In the genomic region with DNA sequence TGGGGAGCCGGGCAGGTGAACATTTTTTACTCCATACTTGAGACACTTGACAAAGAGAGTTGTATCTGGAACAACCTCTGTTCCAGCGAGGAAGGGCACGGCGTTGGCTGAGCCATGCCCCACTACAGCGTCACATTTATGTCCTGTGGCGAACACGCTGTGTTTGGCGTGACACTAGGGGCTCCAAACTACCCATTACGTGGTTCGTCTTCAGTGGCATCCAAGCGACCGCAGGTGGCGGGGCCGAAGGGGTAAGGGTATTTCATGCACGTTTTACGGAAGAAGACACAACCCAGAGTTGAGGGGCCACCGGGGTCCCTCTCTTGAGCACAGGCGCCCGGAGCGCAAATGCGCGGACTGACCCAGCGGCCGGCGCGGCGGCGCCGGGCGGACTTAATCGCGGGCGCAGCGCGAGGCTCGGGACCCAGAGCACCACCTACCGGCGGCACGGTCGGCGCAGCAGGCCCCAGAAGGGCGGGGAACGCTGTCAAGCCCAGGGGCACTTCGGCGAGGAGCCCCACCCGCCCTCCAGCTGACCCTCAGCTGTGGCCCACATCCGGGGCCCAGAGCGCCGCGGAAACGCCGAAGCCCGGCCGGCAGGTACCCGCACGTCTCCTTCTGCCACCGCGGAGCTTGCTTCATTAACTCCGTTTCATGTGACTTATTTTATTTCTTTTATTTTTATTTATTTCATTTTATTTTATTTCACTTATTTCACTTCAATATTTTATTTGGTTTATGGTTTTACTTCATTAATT, we compare ENCODE assay signal across 8 cellular contexts. TPM values are rescaled to one million over a fixed set of nuclear protein-coding genes. Genes with fewer than 3 reads are reported as not detected.
DNase-seq lines count a peak whose midpoint lies in the region; ATAC-seq and TF ChIP-seq lines count a peak whose summit lies in the region.

No MANE protein-coding gene starts in this region.

- no peak overlapping the region for H4K8ac ChIP-seq in mesendoderm (ENCODE audit: low read depth, low read length)

- no peaks in the 10 kb centered on the region for H3K9me3 Mint-ChIP-seq in activated CD4-positive, alpha-beta memory T cell treated with anti-CD3 and anti-CD28 coated beads for 36 hours
- no peaks in the 10 kb centered on the region for H3K9me3 Mint-ChIP-seq in effector memory CD8-positive, alpha-beta T cell

- peak overlapping the region; percentile 12 for H3K18ac ChIP-seq in mesendoderm (ENCODE audit: low read length)

- H2BK5ac ChIP-seq in mesendoderm (ENCODE audit: low read length) = peak overlapping the region; percentile 99

- peak overlapping the region; percentile 61 for H3K27ac ChIP-seq in mesendoderm (ENCODE audit: low read depth, low read length)

- peak; percentile 88 for ATAC-seq in HG03378 (IDR thresholded peaks at IDR 0.05; ENCODE audit: unreplicated experiment)
- ATAC-seq in effector memory CD8-positive, alpha-beta T cell (replicated peaks) = peak; percentile 88

- H3K79me2 ChIP-seq in mesendoderm (ENCODE audit: control insufficient read depth, insufficient read depth, low read length) = no peaks in the 10 kb centered on the region

- H3K27ac Mint-ChIP-seq in activated CD4-positive, alpha-beta memory T cell treated with anti-CD3 and anti-CD28 coated beads for 36 hours = no peak overlapping the region
- H3K27ac Mint-ChIP-seq in effector memory CD8-positive, alpha-beta T cell = peak overlapping the region in 1 of 2 donors; percentile 84

- peak overlapping the region; percentile 100 for H3K4me2 ChIP-seq in mesendoderm (ENCODE audit: low read length)

- H3K56ac ChIP-seq in mesendoderm (ENCODE audit: low read length) = peak overlapping the region; percentile 99

- peak overlapping the region; percentile 82 for H2AK5ac ChIP-seq in mesendoderm (ENCODE audit: low read length)

- DNase-seq in BJ (ENCODE audit: low read depth) (peak; percentile 8), NCI-H69 (lab: John Stamatoyannopoulos, UW) (peak; percentile 86), mesendoderm (peak; percentile 96)
- DNase-seq in activated CD4-positive, alpha-beta memory T cell treated with anti-CD3 and anti-CD28 coated beads for 36 hours = peak; percentile 80
- peak; percentile 35 to 54 (median 42) for DNase-seq in effector memory CD8-positive, alpha-beta T cell
- DNase-seq in stimulated activated CD8-positive, alpha-beta memory T cell treated with anti-CD3 and anti-CD28 coated beads, Interleukin-12 subunit alpha, Interleukin-12 subunit beta, amount 100 ng/mL, for 4 hours (ENCODE audit: low read depth) = peak; percentile 45

- peak; percentile 29 for TF ChIP-seq POLR2A in GM19193 (IDR thresholded peaks at IDR 0.05; ENCODE audit: extremely low read depth, insufficient read depth, insufficient read length)

- H4K5ac ChIP-seq in mesendoderm (ENCODE audit: low read length) = peak overlapping the region; percentile 81

- peak overlapping the region; percentile 84 for H3K4ac ChIP-seq in mesendoderm (ENCODE audit: low read depth, low read length)

- no peak overlapping the region for H2BK15ac ChIP-seq in mesendoderm (replicated peaks; ENCODE audit: low read depth)

- TF ChIP-seq CTCF in BJ (IDR thresholded peaks at IDR 0.05; ENCODE audit: insufficient read depth, low read depth, low read length) = peak; percentile 78

- H3K4me3 ChIP-seq in BJ (ENCODE audit: low read depth, low read length) (peak overlapping the region; percentile 42), mesendoderm (ENCODE audit: low read length) (peak overlapping the region; percentile 38)

- peak overlapping the region; percentile 92 for H3K9ac ChIP-seq in mesendoderm (ENCODE audit: low read length)

- peak overlapping the region; percentile 46 for H2BK120ac ChIP-seq in mesendoderm (ENCODE audit: low read depth, low read length)

- peak overlapping the region; percentile 94 for H3K23ac ChIP-seq in mesendoderm (ENCODE audit: low read length)

- POLR2A ChIA-PET in BJ (lab: Charles Lee) = interaction anchor here (0.9 kb wide), 1 partner anchor 156 kb away, joined by 3 read pairs; no protein-coding TSS in a partner anchor
- POLR2A ChIA-PET in activated CD4-positive, alpha-beta memory T cell treated with anti-CD3 and anti-CD28 coated beads for 36 hours (lab: Charles Lee) = no interaction called here

- H3K36me3 ChIP-seq in BJ (ENCODE audit: control insufficient read depth, insufficient read depth, low read length) (no peaks in the 10 kb centered on the region), mesendoderm (ENCODE audit: control insufficient read depth, insufficient read depth, low read length) (no peaks in the 10 kb centered on the region)

- no peaks in the 10 kb centered on the region for H3K27me3 ChIP-seq in BJ (ENCODE audit: control insufficient read depth, insufficient read depth, low read length)
- H3K27me3 ChIP-seq in mesendoderm (ENCODE audit: insufficient read depth, low read length, poor library complexity) = no peaks in the 10 kb centered on the region

- H3K4me3 Mint-ChIP-seq in activated CD4-positive, alpha-beta memory T cell treated with anti-CD3 and anti-CD28 coated beads for 36 hours = peak overlapping the region; percentile 83
- peak overlapping the region; percentile 91 to 92 for H3K4me3 Mint-ChIP-seq in effector memory CD8-positive, alpha-beta T cell

- no peaks in the 10 kb centered on the region for H3K36me3 Mint-ChIP-seq in activated CD4-positive, alpha-beta memory T cell treated with anti-CD3 and anti-CD28 coated beads for 36 hours
- H3K36me3 Mint-ChIP-seq in effector memory CD8-positive, alpha-beta T cell (ENCODE audit: insufficient read depth) = peaks cover 7% of the 10 kb centered on the region

- intact Hi-C loops in activated CD4-positive, alpha-beta memory T cell treated with anti-CD3 and anti-CD28 coated beads for 36 hours (cut with micrococcal nuclease) = loop anchor here (1.0 to 5.0 kb wide), 5 partner anchors 36 to 271 kb away; a partner anchor contains a TSS

- peaks cover 10% of the 10 kb centered on the region for H3K4me1 Mint-ChIP-seq in activated CD4-positive, alpha-beta memory T cell treated with anti-CD3 and anti-CD28 coated beads for 36 hours (ENCODE audit: low read depth)
- H3K4me1 Mint-ChIP-seq in effector memory CD8-positive, alpha-beta T cell (ENCODE audit: low read depth in 2 of 2) = peaks cover 4% of the 10 kb centered on the region in 2 donors

- H3K79me1 ChIP-seq in mesendoderm (ENCODE audit: low read length) = no peaks in the 10 kb centered on the region

- H3K27me3 Mint-ChIP-seq in activated CD4-positive, alpha-beta memory T cell treated with anti-CD3 and anti-CD28 coated beads for 36 hours = peaks cover 13% of the 10 kb centered on the region
- peaks cover 0 to 12% of the 10 kb centered on the region in 2 donors for H3K27me3 Mint-ChIP-seq in effector memory CD8-positive, alpha-beta T cell

- peaks cover 8% of the 10 kb centered on the region for H3K4me1 ChIP-seq in mesendoderm (ENCODE audit: control insufficient read depth, low read depth, low read length)

- WGBS in mesendoderm (ENCODE audit: extremely low coverage, insufficient coverage, low lambda C conversion rate) = 80% methylated on average over 1 of the region's 59 CpGs

- CTCF ChIA-PET in BJ (lab: Yijun Ruan, JAX) = interaction anchor here (0.6 to 2.3 kb wide), 16 partner anchors 9 to 626 kb away, joined by 3 to 11 read pairs (median 3); no protein-coding TSS in a partner anchor
- CTCF ChIA-PET in activated CD4-positive, alpha-beta memory T cell treated with anti-CD3 and anti-CD28 coated beads for 36 hours (lab: Charles Lee) = interaction anchor here (0.5 to 2.0 kb wide), 10 partner anchors 8 to 1006 kb away, joined by 3 to 9 read pairs (median 6); no protein-coding TSS in a partner anchor

RNA-seq across cellular contexts. Expression of a gene that starts 36.4 kb away (rescaled TPM):
- not detected in 2 replicates for polyA plus RNA-seq in BJ (2011; rRNA removed)
- polyA minus RNA-seq in BJ (2011; rRNA and poly(A)+ RNA removed) = not detected in 2 replicates
- under 1 TPM; 0.02 TPM for total RNA-seq in activated CD4-positive, alpha-beta memory T cell treated with anti-CD3 and anti-CD28 coated beads for 36 hours
- 53.0 TPM for polyA plus RNA-seq in mesendoderm (2013, experiment 1 of 2)
- polyA plus RNA-seq in mesendoderm (2013, experiment 2 of 2) = 51.3 TPM

Comparison
In these comparisons a context has a peak if more than half of its experiments do, and no peak if none do; other contexts are left out.
1. Peak in every context shown above with its lines: DNase-seq, ATAC-seq, H3K4me3 ChIP-seq and H3K27ac ChIP-seq.
2. DNase-seq: peak in every context shown above with its lines; median percentile 96 in mesendoderm; 86 in NCI-H69; 80 in activated CD4-positive, alpha-beta memory T cell treated with anti-CD3 and anti-CD28 coated beads for 36 hours; 45 in stimulated activated CD8-positive, alpha-beta memory T cell treated with anti-CD3 and anti-CD28 coated beads, Interleukin-12 subunit alpha, Interleukin-12 subunit beta, amount 100 ng/mL, for 4 hours; 42 in effector memory CD8-positive, alpha-beta T cell; 8 in BJ.